ENCODE assay signal across 1 cellular context in genomic region chr16:1972490-1972877, GRCh38.
TF ChIP-seq lines count a peak whose summit lies in the region.

No MANE protein-coding gene starts in this region.

TF ChIP-seq in GM12878, 131 proteins besides CTCF, POLR2A, EP300 and RAD21:
- no peak for TF ChIP-seq MLLT1 (IDR thresholded peaks at IDR 0.05)
- TF ChIP-seq RUNX3 (IDR thresholded peaks at IDR 0.05; ENCODE audit: low read length) = no peak
- TF ChIP-seq FOS (IDR thresholded peaks at IDR 0.05; ENCODE audit: borderline replicate concordance, extremely low read depth, insufficient read length) = no peak
- no peak for TF ChIP-seq ZBTB4 (CRISPR knock-in tag; IDR thresholded peaks at IDR 0.05)
- no peak for TF ChIP-seq ZNF384 (IDR thresholded peaks at IDR 0.05; ENCODE audit: borderline replicate concordance, low read depth, low read length)
- no peak for TF ChIP-seq SMARCA5 (IDR thresholded peaks at IDR 0.05)
- no peak for TF ChIP-seq ZZZ3 (IDR thresholded peaks at IDR 0.05; ENCODE audit: control insufficient read depth, insufficient read length, low read depth)
- no peak for TF ChIP-seq NR2C2 (IDR thresholded peaks at IDR 0.05; ENCODE audit: borderline replicate concordance, control insufficient read depth, insufficient read length, low read depth)
- no peak for TF ChIP-seq ZBTB11 (CRISPR knock-in tag; IDR thresholded peaks at IDR 0.05)
- TF ChIP-seq POLR2AphosphoS5 (IDR thresholded peaks at IDR 0.05; ENCODE audit: low read length) = no peak
- no peak for TF ChIP-seq BHLHE40 (IDR thresholded peaks at IDR 0.05; ENCODE audit: borderline replicate concordance in 1 of 2, low read depth in 2 of 2, low read length in 1 of 2)
- no peak for TF ChIP-seq SUPT20H (IDR thresholded peaks at IDR 0.05; ENCODE audit: borderline replicate concordance, control insufficient read depth, low read depth, low read length)
- TF ChIP-seq CEBPZ (IDR thresholded peaks at IDR 0.05; ENCODE audit: low read depth, low read length) = no peak
- no peak for TF ChIP-seq BCL11A (IDR thresholded peaks at IDR 0.05; ENCODE audit: low read depth, low read length)
- TF ChIP-seq PKNOX1 (IDR thresholded peaks at IDR 0.05) = no peak
- TF ChIP-seq RELB (IDR thresholded peaks at IDR 0.05; ENCODE audit: low read depth) = no peak
